16 cellular contexts compared by ENCODE assay signal in genomic region chr1:22491995-22492726, GRCh38.
"Had no signal": no experiment of that assay in that cellular context is flagged by ENCODE, and none has a peak within 500 bp of the region (broad histone marks: within the 10 kb centered on the region; RNA-seq: fewer than 3 reads in every experiment).

No MANE protein-coding gene starts in this region.

- ATAC-seq: activated CD4-positive, CD25-positive, alpha-beta regulatory T cell treated with anti-CD3 and anti-CD28 coated beads, Interleukin-2, amount 50 U/mL, for 24 hours; activated T-cell treated with anti-CD3 and anti-CD28 coated beads, Interleukin-2, amount 50 U/mL, for 72 hours; foreskin keratinocyte; naive thymus-derived CD4-positive, alpha-beta T cell; stimulated activated naive CD8-positive, alpha-beta T cell treated with anti-CD3 and anti-CD28 coated beads, Interleukin-15, Interleukin-2, amounts not matched to agents 100 U/mL and 50 U/mL, for 24 hours had no signal

- H3K4me1 ChIP-seq: breast epithelium, foreskin keratinocyte, uterus had no signal

- H3K27ac ChIP-seq: breast epithelium, foreskin keratinocyte, pancreas, tibial artery, uterus had no signal

- H3K4me3 ChIP-seq: breast epithelium, pancreas, tibial artery, uterus had no signal

- H3K27me3 ChIP-seq: breast epithelium, foreskin keratinocyte, pancreas, tibial artery, uterus had no signal

- DNase-seq: activated CD8-positive, alpha-beta memory T cell treated with anti-CD3 and anti-CD28 coated beads for 24 hours; activated effector memory CD4-positive, alpha-beta T cell treated with anti-CD3 and anti-CD28 coated beads, Interleukin-2, amount 50 U/mL, for 16 hours; activated T-cell treated with anti-CD3 and anti-CD28 coated beads, Interleukin-2, amount 50 U/mL, for 72 hours; cerebellar nuclear complex; foreskin keratinocyte; glutamatergic neuron; islet precursor cell; mammary epithelial cell; naive thymus-derived CD4-positive, alpha-beta T cell; pancreas; stimulated activated naive CD8-positive, alpha-beta T cell treated with anti-CD3 and anti-CD28 coated beads, Interleukin-15, Interleukin-2, amounts not matched to agents 100 U/mL and 50 U/mL, for 24 hours; T1000; uterus had no signal

- H3K9me3 ChIP-seq: breast epithelium, pancreas, tibial artery, uterus had no signal

- H3K36me3 ChIP-seq: breast epithelium, pancreas, uterus had no signal
